9 cellular contexts compared by ENCODE assay signal in the genomic region with DNA sequence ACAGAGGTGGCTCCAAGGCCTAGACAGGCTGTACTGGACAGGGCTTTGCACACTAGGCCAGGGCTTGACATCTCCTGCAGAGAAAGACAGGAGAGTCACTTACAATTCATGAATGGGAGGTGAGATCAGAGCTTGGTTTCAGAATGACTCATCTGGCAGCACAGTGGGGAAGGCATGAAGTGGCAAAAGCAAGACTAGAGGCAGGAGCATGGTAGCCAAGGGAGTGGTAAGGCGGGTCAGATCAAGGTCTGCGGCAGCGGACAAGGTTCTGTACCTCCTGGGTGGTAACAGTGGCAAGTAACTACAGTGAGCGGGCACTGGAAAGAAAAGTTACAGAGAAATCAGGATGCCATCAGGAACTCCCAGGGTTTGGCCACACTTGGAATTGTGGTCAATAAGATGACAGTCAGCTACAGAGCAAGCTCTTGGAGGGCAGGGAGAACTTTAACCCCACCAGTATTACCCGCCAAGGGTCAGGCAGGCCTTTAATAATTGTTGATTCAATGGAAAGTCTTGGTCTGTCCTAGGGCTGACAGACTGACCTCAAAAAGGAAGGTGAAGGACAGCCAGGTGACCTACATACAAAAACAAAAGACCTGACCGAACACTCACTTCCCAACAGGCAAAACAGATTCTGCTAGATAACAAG. TPM values are rescaled to one million over a fixed set of nuclear protein-coding genes. Genes with fewer than 3 reads are reported as not detected.
A peak's percentile ranks its signal among the peaks of the same experiment; 100 is the strongest.
DNase-seq lines count a peak whose midpoint lies in the region; ATAC-seq, FAIRE-seq and TF ChIP-seq lines count a peak whose summit lies in the region.
"Had no signal": no experiment of that assay in that cellular context is flagged by ENCODE, and none has a peak within 500 bp of the region (broad histone marks: within the 10 kb centered on the region; RNA-seq: fewer than 3 reads in every experiment).

No MANE protein-coding gene starts in this region.

- H2BK20ac ChIP-seq in IMR-90 (ENCODE audit: low read depth, low read length), result peak overlapping the region; percentile 12; the same call in 1 of the 2 replicates

- H3K27me3 ChIP-seq in IMR-90 (ENCODE audit: control insufficient read depth, insufficient read depth, low read length), result no peaks in the 10 kb centered on the region
- H3K27me3 ChIP-seq in astrocyte (ENCODE audit: insufficient read depth, low read length), result no peaks in the 10 kb centered on the region
- H3K27me3 ChIP-seq in CD4-positive, alpha-beta T cell (ENCODE audit: control insufficient read depth, insufficient read depth, low read length), result no peaks in the 10 kb centered on the region

- H3K4ac ChIP-seq in IMR-90 (ENCODE audit: low read depth, low read length), result peak overlapping the region; percentile 54; the same call in 1 of the 2 replicates

- in situ Hi-C loops in IMR-90 (cut with MboI; ENCODE audit: low sequenced_read_pairs), result loop anchor here (10.0 kb wide), 1 partner anchor 415 kb away; no protein-coding TSS in a partner anchor

- peak overlapping the region; percentile 8 for H3K4me3 Mint-ChIP-seq in astrocyte (ENCODE audit: unreplicated experiment)
- H3K4me3 Mint-ChIP-seq in CD4-positive, alpha-beta T cell, result no peak overlapping the region

- TF ChIP-seq RAD21 in IMR-90 (IDR thresholded peaks at IDR 0.05; ENCODE audit: low read length), result peak; percentile 20; the same call in 1 of the 2 replicates

- H3K9me3 ChIP-seq in IMR-90 (ENCODE audit: control insufficient read depth, insufficient read depth, low read length) (no peaks in the 10 kb centered on the region), astrocyte (ENCODE audit: insufficient read depth, low read depth, low read length) (no peaks in the 10 kb centered on the region), mucosa of descending colon (no peaks in the 10 kb centered on the region)
- no peaks in the 10 kb centered on the region for H3K9me3 ChIP-seq in CD4-positive, alpha-beta T cell (ENCODE audit: control insufficient read depth, low read length)

- peaks cover 44% of the 10 kb centered on the region for H3K9me1 ChIP-seq in IMR-90 (ENCODE audit: insufficient read depth, low read length)

- 68% methylated on average over 3 of the region's 6 CpGs; no CpG with 5 or more reads in 1 of the 2 experiments for WGBS in IMR-90 (ENCODE audit: extremely low coverage in 2 of 2, insufficient read length in 1 of 2), 2 experiments

- H2BK5ac ChIP-seq in IMR-90 (ENCODE audit: low read depth, low read length, poor library complexity, severe bottlenecking), result peak overlapping the region; percentile 35

- no TSS peak for BruUV-seq in IMR-90 (replicated peaks; lab: Mats Ljungman, UMichigan)

- H2AK5ac ChIP-seq in IMR-90 (ENCODE audit: low read depth, low read length), result peak overlapping the region; percentile 68

- H3K9ac ChIP-seq in IMR-90 (ENCODE audit: low read depth, low read length), result no peak overlapping the region
- H3K9ac ChIP-seq in astrocyte (ENCODE audit: low read length), result peak overlapping the region; percentile 51

- peak overlapping the region; percentile 53; the same call in 1 of the 2 replicates for H2BK120ac ChIP-seq in IMR-90 (ENCODE audit: low read depth, low read length)

- H4K20me1 ChIP-seq in IMR-90 (ENCODE audit: insufficient read depth, low read length) (peaks cover 54% of the 10 kb centered on the region), astrocyte (ENCODE audit: insufficient read depth, low read length) (peaks cover 89% of the 10 kb centered on the region)

- H2AFZ ChIP-seq in IMR-90 (replicated peaks; ENCODE audit: low read length, poor library complexity), result no peak overlapping the region
- no peak overlapping the region for H2AFZ ChIP-seq in astrocyte (ENCODE audit: low read depth, low read length)

- peak overlapping the region in 1 of 2 experiments; percentile 17; a peak in 1 of 4 replicates for H4K8ac ChIP-seq in IMR-90 (ENCODE audit: low read depth in 2 of 2, low read length in 2 of 2)

- peak overlapping the region; percentile 67 for H2AK9ac ChIP-seq in IMR-90 (replicated peaks; ENCODE audit: low read depth, low read length, poor library complexity)

- no peak overlapping the region for H3K18ac ChIP-seq in IMR-90 (ENCODE audit: low read depth, low read length)

- H3K27ac ChIP-seq in IMR-90 (ENCODE audit: insufficient read depth, low read length), result no peak overlapping the region
- peak overlapping the region; percentile 84 for H3K27ac ChIP-seq in astrocyte (ENCODE audit: low read depth, low read length)
- H3K27ac ChIP-seq in CD4-positive, alpha-beta T cell (ENCODE audit: low read depth, low read length), result no peak overlapping the region

- peaks cover 50% of the 10 kb centered on the region for H3K36me3 ChIP-seq in IMR-90 (ENCODE audit: control insufficient read depth, insufficient read depth, low read length)
- H3K36me3 ChIP-seq in astrocyte (ENCODE audit: insufficient read depth, low read length), result peaks cover 49% of the 10 kb centered on the region
- H3K36me3 ChIP-seq in mucosa of descending colon (ENCODE audit: low read depth), result no peaks in the 10 kb centered on the region

- peak; percentile 92 for FAIRE-seq in astrocyte (lab: Jason Lieb, UNC)

- dilution Hi-C loops in IMR-90 (cut with HindIII; ENCODE audit: low sequenced_read_pairs, unreplicated experiment), result no loop called here

- H3K4me1 ChIP-seq in IMR-90 (ENCODE audit: control insufficient read depth, insufficient read depth, low read length), result peaks cover 14% of the 10 kb centered on the region
- H3K4me1 ChIP-seq in astrocyte (ENCODE audit: insufficient read depth, low read length), result peaks cover 45% of the 10 kb centered on the region
- H3K4me1 ChIP-seq in mucosa of descending colon (ENCODE audit: low read depth), result peaks cover 17% of the 10 kb centered on the region

- POLR2A ChIA-PET in GM10248 (lab: Yijun Ruan, JAX), result interaction anchor here (0.5 kb wide), 1 partner anchor 385 kb away, joined by 3 read pairs; no protein-coding TSS in a partner anchor
- POLR2A ChIA-PET in IMR-90 (lab: Charles Lee; ENCODE audit: unreplicated experiment), result no interaction called here
- POLR2A ChIA-PET in CD4-positive, alpha-beta T cell (lab: Charles Lee), result no interaction called here

- H3K79me1 ChIP-seq in IMR-90 (ENCODE audit: low read depth in 1 of 2, low read length in 2 of 2), result peaks cover 54 to 83% of the 10 kb centered on the region in 2 experiments

- 0 out of 2 replicates have a peak overlapping the region, but pooled peaks have one; percentile 0 for H3K14ac ChIP-seq in IMR-90 (replicated peaks; ENCODE audit: low read depth, low read length)

- no peaks in the 10 kb centered on the region for H3K9me3 Mint-ChIP-seq in astrocyte (ENCODE audit: unreplicated experiment)
- no peaks in the 10 kb centered on the region for H3K9me3 Mint-ChIP-seq in CD4-positive, alpha-beta T cell
- H3K9me3 Mint-ChIP-seq: naive B cell had no signal

- H4K91ac ChIP-seq in IMR-90 (ENCODE audit: insufficient read depth, low read depth, low read length), result peak overlapping the region; percentile 5; the same call in 1 of the 2 replicates

- intact Hi-C loops in IMR-90 (cut with micrococcal nuclease) (no loop called here), mucosa of descending colon (cut with DNase I, micrococcal nuclease) (loop anchor here in 1 of 2 donors (10.0 kb wide), 1 partner anchor 415 kb away; no protein-coding TSS in a partner anchor)
- intact Hi-C loops in CD4-positive, alpha-beta T cell (cut with DNase I, micrococcal nuclease), result loop anchor here in 1 of 2 experiments (10.0 kb wide), 1 partner anchor 1265 kb away; no protein-coding TSS in a partner anchor

- H3K79me2 ChIP-seq in astrocyte (ENCODE audit: insufficient read depth, low read length), result peaks cover 92% of the 10 kb centered on the region

- H2BK15ac ChIP-seq in IMR-90 (ENCODE audit: low read depth, low read length), result 0 out of 3 replicates have a peak overlapping the region, but pooled peaks have one; percentile 32

- DNase-seq in GM10248 (ENCODE audit: extremely low spot score) (peak; percentile 76), IMR-90 (peak; percentile 88), astrocyte (ENCODE audit: low read depth) (peak; percentile 92), mucosa of descending colon (peak in 1 of 3 donors; percentile 34), NCI-H1694 treated with DMSO at 0.1 percent for 48 hours (lab: John Stamatoyannopoulos, UW) (no peak), inferior parietal cortex (ENCODE audit: extremely low spot score) (no peak)
- DNase-seq in CD4-positive, alpha-beta T cell, result no peak
- DNase-seq: naive B cell had no signal

- CTCF ChIA-PET in GM10248 (lab: Yijun Ruan, JAX), result interaction anchor here (1.3 to 2.0 kb wide), 3 partner anchors 13 to 414 kb away, joined by 4 to 6 read pairs (median 4); no protein-coding TSS in a partner anchor
- CTCF ChIA-PET in IMR-90 (lab: Yijun Ruan, JAX), result interaction anchor here (0.8 kb wide), 1 partner anchor 414 kb away, joined by 3 read pairs; no protein-coding TSS in a partner anchor
- CTCF ChIA-PET in CD4-positive, alpha-beta T cell (lab: Charles Lee), result no interaction called here

- H3K56ac ChIP-seq in IMR-90 (ENCODE audit: extremely low read depth, insufficient read depth, low read length), result no peak overlapping the region

- H4K5ac ChIP-seq in IMR-90 (ENCODE audit: low read depth, low read length), result no peak overlapping the region

- H3K36me3 Mint-ChIP-seq in astrocyte (ENCODE audit: low read depth, unreplicated experiment), result peaks cover 46% of the 10 kb centered on the region
- H3K36me3 Mint-ChIP-seq in CD4-positive, alpha-beta T cell (ENCODE audit: low read depth), result peaks cover 78% of the 10 kb centered on the region

- H3K4me1 Mint-ChIP-seq in astrocyte (ENCODE audit: low read depth, unreplicated experiment), result peaks cover 39% of the 10 kb centered on the region
- peaks cover 30% of the 10 kb centered on the region for H3K4me1 Mint-ChIP-seq in CD4-positive, alpha-beta T cell (ENCODE audit: low read depth)

- TF ChIP-seq POLR2A in IMR-90 (IDR thresholded peaks at IDR 0.05; ENCODE audit: low read depth, low read length), result no peak

- no peaks in the 10 kb centered on the region for H3K27me3 Mint-ChIP-seq in astrocyte (ENCODE audit: low read depth, unreplicated experiment)
- H3K27me3 Mint-ChIP-seq in CD4-positive, alpha-beta T cell, result no peaks in the 10 kb centered on the region
- H3K27me3 Mint-ChIP-seq: naive B cell had no signal

- peak overlapping the region; percentile 60 for H3K27ac Mint-ChIP-seq in astrocyte (ENCODE audit: unreplicated experiment)
- H3K27ac Mint-ChIP-seq in CD4-positive, alpha-beta T cell, result no peak overlapping the region

- no peak overlapping the region for H3K4me3 ChIP-seq in IMR-90 (ENCODE audit: insufficient read depth, low read depth, low read length)
- no peak overlapping the region for H3K4me3 ChIP-seq in astrocyte (ENCODE audit: insufficient read depth, low read depth, low read length)
- no peak overlapping the region for H3K4me3 ChIP-seq in mucosa of descending colon

- peak; percentile 90 for ATAC-seq in GM21423 (IDR thresholded peaks at IDR 0.05; ENCODE audit: unreplicated experiment)
- ATAC-seq in IMR-90 (ENCODE audit: low read depth), result peak; percentile 73
- ATAC-seq in mucosa of descending colon, result peak; percentile 87
- ATAC-seq in CD4-positive, alpha-beta T cell (ENCODE audit: poor library complexity), result no peak

- H3K4me2 ChIP-seq in IMR-90 (ENCODE audit: low read depth, low read length) (no peak overlapping the region), astrocyte (ENCODE audit: low read length) (peak overlapping the region; percentile 73)

- H3K23ac ChIP-seq in IMR-90 (ENCODE audit: low read depth, low read length), result peak overlapping the region; percentile 59

- TF ChIP-seq CTCF in GM10248 (IDR thresholded peaks at IDR 0.05; ENCODE audit: control extremely low read depth, extremely low read depth, low read depth, missing control alignments), result no peak
- no peak for TF ChIP-seq CTCF in IMR-90 (conservative IDR thresholded peaks at IDR 0.05; ENCODE audit: low read depth, low read length)
- TF ChIP-seq CTCF in astrocyte (IDR thresholded peaks at IDR 0.05; ENCODE audit: insufficient read depth, low read depth, low read length), result no peak
- TF ChIP-seq CTCF in mucosa of descending colon (IDR thresholded peaks at IDR 0.05), result no peak
- no peak for TF ChIP-seq CTCF in CD4-positive, alpha-beta T cell (IDR thresholded peaks at IDR 0.05)

RNA-seq across cellular contexts. Expression of gene MCFD2, which starts 5.7 kb away (rescaled TPM):
- total RNA-seq in IMR-90 (2012; rRNA removed) (177 and 219 TPM in 2 replicates), astrocyte (161 and 165 TPM in 2 replicates), mucosa of descending colon (10 to 100 TPM; 34.7 to 77.3 (median 49.5) TPM)
- polyA plus RNA-seq in IMR-90 (2012; rRNA removed), result 127 and 145 TPM in 2 replicates
- 51.2 and 117 TPM in 2 replicates for polyA plus RNA-seq in IMR-90 (2012; cell fraction: cytosol; rRNA removed)
- polyA plus RNA-seq in IMR-90 (2012; cell fraction: nucleus; rRNA removed; ENCODE audit: low replicate concordance), result 56.9 and 86.4 TPM in 2 replicates
- total RNA-seq in CD4-positive, alpha-beta T cell, result 10 to 100 TPM; 29.1 to 29.7 TPM

RNA-seq across cellular contexts. Expression of gene TTC7A, which starts 31.1 kb away (rescaled TPM):
- total RNA-seq in IMR-90 (2012; rRNA removed) (10.6 and 11.8 TPM in 2 replicates), astrocyte (13.1 and 16.4 TPM in 2 replicates), mucosa of descending colon (10 to 100 TPM; 26.4 to 36.3 (median 34.5) TPM)
- polyA plus RNA-seq in IMR-90 (2012; rRNA removed), result 23.0 and 23.9 TPM in 2 replicates
- polyA plus RNA-seq in IMR-90 (2012; cell fraction: cytosol; rRNA removed), result 13.6 and 14.0 TPM in 2 replicates
- polyA plus RNA-seq in IMR-90 (2012; cell fraction: nucleus; rRNA removed; ENCODE audit: low replicate concordance), result 111 and 172 TPM in 2 replicates
- 10 to 100 TPM; 40.3 to 40.6 TPM for total RNA-seq in CD4-positive, alpha-beta T cell

Comparison
In these comparisons a context has a peak if more than half of its experiments do, and no peak if none do; other contexts are left out.
1. DNase-seq: peak in GM10248 (single experiment), IMR-90 (single experiment) and astrocyte (single experiment); none in CD4-positive, alpha-beta T cell (0 of 10), NCI-H1694 treated with DMSO at 0.1 percent for 48 hours (single experiment) and inferior parietal cortex (single experiment).